Comparison of ENCODE assay signal across 14 cellular contexts in genomic region chr6:56999748-57000147, GRCh38. TPM values are rescaled to one million over a fixed set of nuclear protein-coding genes. Genes with fewer than 3 reads are reported as not detected.
"Had no signal": no experiment of that assay in that cellular context is flagged by ENCODE, and none has a peak within 500 bp of the region (broad histone marks: within the 10 kb centered on the region; RNA-seq: fewer than 3 reads in every experiment).

No MANE protein-coding gene starts in this region.

RNA-seq across cellular contexts. Expression of gene BEND6, which starts 44.8 kb away (rescaled TPM):
- total RNA-seq: activated B cell treated with CpG ODN at 0.5 μM for 24 hours; activated CD4-positive, alpha-beta memory T cell treated with anti-CD3 and anti-CD28 coated beads for 36 hours; activated CD4-positive, alpha-beta memory T cell treated with anti-CD3 and anti-CD28 coated beads, Interleukin-2, amount 10 ng/mL, durations not matched to agents 7 days and 5 days; activated CD4-positive, alpha-beta T cell treated with anti-CD3 and anti-CD28 coated beads for 36 hours; activated CD4-positive, alpha-beta T cell treated with anti-CD3 and anti-CD28 coated beads, Interleukin-2, amount 10 ng/mL, durations not matched to agents 24 days and 14 days; activated CD4-positive, alpha-beta T cell treated with anti-CD3 and anti-CD28 coated beads, Interleukin-2, amount 10 ng/mL, durations not matched to agents 7 days and 5 days; activated CD8-positive, alpha-beta memory T cell treated with anti-CD3 and anti-CD28 coated beads for 36 hours; activated CD8-positive, alpha-beta memory T cell treated with anti-CD3 and anti-CD28 coated beads, Interleukin-2, amount 10 ng/mL, durations not matched to agents 7 days and 5 days; activated CD8-positive, alpha-beta T cell treated with anti-CD3 and anti-CD28 coated beads for 36 hours; activated CD8-positive, alpha-beta T cell treated with anti-CD3 and anti-CD28 coated beads, Interleukin-2, amount 10 ng/mL, durations not matched to agents 7 days and 5 days; T-cell; T-helper 1 cell treated with Interleukin-12 subunit alpha and Interleukin-12 subunit beta and Interleukin-4 antibody, amounts not matched to agents 30 ng/mL and 1 ng/mL, for 36 hours; T-helper 17 cell; T-helper 2 cell treated with Interferon-gamma antibody and Interleukin-4, amounts not matched to agents 100 ng/mL and 5 ng/mL, for 36 hours had no signal
